Comparison of ENCODE assay signal across 8 cellular contexts in the genomic region with DNA sequence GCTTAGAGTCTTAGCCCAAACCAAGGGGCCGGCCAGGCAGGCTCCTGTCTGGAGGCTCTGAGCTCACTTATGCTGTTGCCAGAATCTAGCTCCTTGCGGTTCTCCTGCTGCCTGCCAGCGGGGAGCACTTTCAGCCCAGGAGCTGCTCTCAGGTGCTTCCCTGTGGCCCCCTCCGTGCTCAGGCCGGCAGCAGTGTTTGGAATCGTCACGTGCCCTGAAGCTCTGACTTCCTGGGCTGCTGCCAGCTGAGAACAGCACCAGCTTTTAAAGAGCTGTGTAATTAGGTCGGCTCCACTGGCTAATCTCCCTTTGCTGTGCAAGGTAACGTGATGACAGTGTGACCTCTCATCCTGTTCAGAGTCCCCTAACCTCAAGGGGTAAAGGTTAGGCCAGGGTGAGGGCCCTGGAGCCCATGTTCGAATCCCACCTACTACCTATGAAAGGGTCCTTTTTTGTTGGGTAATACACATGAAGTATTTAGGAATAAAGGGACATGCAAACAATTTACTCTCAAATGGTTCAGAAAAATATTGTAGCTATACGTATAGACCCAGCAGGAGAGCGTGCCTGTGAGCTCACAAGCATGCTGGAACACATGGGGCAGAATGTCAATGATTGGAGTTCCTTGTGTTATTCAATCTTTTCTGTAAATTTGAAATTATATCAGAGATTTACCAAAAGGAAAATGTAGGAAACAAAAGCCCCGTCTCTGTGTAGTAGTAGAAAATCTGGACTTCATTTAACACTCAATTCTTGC. TPM values are rescaled to one million over a fixed set of nuclear protein-coding genes. Genes with fewer than 3 reads are reported as not detected.
A peak's percentile ranks its signal among the peaks of the same experiment; 100 is the strongest.
DNase-seq lines count a peak whose midpoint lies in the region; ATAC-seq, FAIRE-seq and TF ChIP-seq lines count a peak whose summit lies in the region.

No MANE protein-coding gene starts in this region.

- no peak overlapping the region for H4K8ac ChIP-seq in mesendoderm (ENCODE audit: low read depth, low read length)

- H3K56ac ChIP-seq in mesendoderm (ENCODE audit: low read length): peak overlapping the region; percentile 3

- H4K5ac ChIP-seq in mesendoderm (ENCODE audit: low read length): no peak overlapping the region

- no peak for ATAC-seq in natural killer cell treated with Interleukin-12 subunit alpha and Interleukin-12 subunit beta and Interleukin-15 and Interleukin-18, amount 100 ng/mL, for 72 hours
- no peak for ATAC-seq in natural killer cell

- intact Hi-C loops in natural killer cell (cut with micrococcal nuclease): no loop called here
- intact Hi-C loops in activated T-helper 2 cell treated with anti-CD3 and anti-CD28 coated beads, Interferon-gamma antibody, Interleukin-2, Interleukin-4, amounts not matched to agents 10 μg/mL and 5 μg/mL and 100 μg/mL, durations not matched to agents 14 hours and 24 hours and 36 hours (cut with micrococcal nuclease): no loop called here

- H3K9ac ChIP-seq in mesendoderm (ENCODE audit: low read length): no peak overlapping the region

- no peaks in the 10 kb centered on the region for H3K79me2 ChIP-seq in mesendoderm (ENCODE audit: control insufficient read depth, insufficient read depth, low read length)

- no peak overlapping the region for H3K27ac Mint-ChIP-seq in natural killer cell treated with Interleukin-12 subunit alpha and Interleukin-12 subunit beta and Interleukin-15 and Interleukin-18, amount 100 ng/mL, for 72 hours
- no peak overlapping the region for H3K27ac Mint-ChIP-seq in natural killer cell
- H3K27ac Mint-ChIP-seq in activated T-helper 2 cell treated with anti-CD3 and anti-CD28 coated beads, Interferon-gamma antibody, Interleukin-2, Interleukin-4, amounts not matched to agents 10 μg/mL and 5 μg/mL and 100 μg/mL, durations not matched to agents 14 hours and 24 hours and 36 hours: no peak overlapping the region

- H2BK120ac ChIP-seq in mesendoderm (ENCODE audit: low read depth, low read length): no peak overlapping the region

- H3K23ac ChIP-seq in mesendoderm (ENCODE audit: low read length): no peak overlapping the region

- no peak overlapping the region for H2AK5ac ChIP-seq in mesendoderm (ENCODE audit: low read length)

- TF ChIP-seq CTCF in natural killer cell (IDR thresholded peaks at IDR 0.05) (no peak), bronchial epithelial cell (IDR thresholded peaks at IDR 0.05; ENCODE audit: insufficient read depth, low read length, severe bottlenecking) (no peak)

- H3K36me3 Mint-ChIP-seq in natural killer cell treated with Interleukin-12 subunit alpha and Interleukin-12 subunit beta and Interleukin-15 and Interleukin-18, amount 100 ng/mL, for 72 hours: no peaks in the 10 kb centered on the region
- H3K36me3 Mint-ChIP-seq in natural killer cell: no peaks in the 10 kb centered on the region
- peaks cover 29% of the 10 kb centered on the region for H3K36me3 Mint-ChIP-seq in activated T-helper 2 cell treated with anti-CD3 and anti-CD28 coated beads, Interferon-gamma antibody, Interleukin-2, Interleukin-4, amounts not matched to agents 10 μg/mL and 5 μg/mL and 100 μg/mL, durations not matched to agents 14 hours and 24 hours and 36 hours (ENCODE audit: low read depth)

- DNase-seq in natural killer cell treated with Interleukin-12 subunit alpha and Interleukin-12 subunit beta and Interleukin-15 and Interleukin-18, amount 100 ng/mL, for 72 hours (ENCODE audit: low spot score): peak; percentile 37
- DNase-seq in natural killer cell (no peak), NCI-H510A treated with DMSO at 0.1 percent for 48 hours (lab: John Stamatoyannopoulos, UW) (peak; percentile 86), bronchial epithelial cell (ENCODE audit: low read depth) (peak; percentile 44), mesendoderm (peak; percentile 84), GM12891 (ENCODE audit: insufficient read length, low spot score) (no peak), GM12892 (ENCODE audit: insufficient read length) (no peak)
- DNase-seq in activated T-helper 2 cell treated with anti-CD3 and anti-CD28 coated beads, Interferon-gamma antibody, Interleukin-2, Interleukin-4, amounts not matched to agents 10 μg/mL and 5 μg/mL and 100 μg/mL, durations not matched to agents 14 hours and 24 hours and 36 hours (ENCODE audit: low spot score): no peak

- no peak overlapping the region for H2BK5ac ChIP-seq in mesendoderm (ENCODE audit: low read length)

- peaks cover 0 to 5% of the 10 kb centered on the region in 2 donors for H3K4me1 Mint-ChIP-seq in natural killer cell treated with Interleukin-12 subunit alpha and Interleukin-12 subunit beta and Interleukin-15 and Interleukin-18, amount 100 ng/mL, for 72 hours (ENCODE audit: low read depth in 2 of 2)
- H3K4me1 Mint-ChIP-seq in natural killer cell: no peaks in the 10 kb centered on the region
- H3K4me1 Mint-ChIP-seq in activated T-helper 2 cell treated with anti-CD3 and anti-CD28 coated beads, Interferon-gamma antibody, Interleukin-2, Interleukin-4, amounts not matched to agents 10 μg/mL and 5 μg/mL and 100 μg/mL, durations not matched to agents 14 hours and 24 hours and 36 hours (ENCODE audit: low read depth): peaks cover 47% of the 10 kb centered on the region

- H3K36me3 ChIP-seq in bronchial epithelial cell (ENCODE audit: control insufficient read depth, insufficient read depth, low read length): no peaks in the 10 kb centered on the region
- no peaks in the 10 kb centered on the region for H3K36me3 ChIP-seq in mesendoderm (ENCODE audit: control insufficient read depth, insufficient read depth, low read length)

- TF ChIP-seq POLR2A in GM12891 (IDR thresholded peaks at IDR 0.05; ENCODE audit: low read depth, low read length) (no peak), GM12892 (IDR thresholded peaks at IDR 0.05; ENCODE audit: low read depth, low read length) (no peak)

- H3K4me3 ChIP-seq in bronchial epithelial cell (ENCODE audit: low read depth, low read length): no peak overlapping the region
- no peak overlapping the region for H3K4me3 ChIP-seq in mesendoderm (ENCODE audit: low read length)

- no peak overlapping the region for H3K4ac ChIP-seq in mesendoderm (ENCODE audit: low read depth, low read length)

- H2BK15ac ChIP-seq in mesendoderm (replicated peaks; ENCODE audit: low read depth): no peak overlapping the region

- H3K27me3 ChIP-seq in bronchial epithelial cell (ENCODE audit: control insufficient read depth, insufficient read depth, low read length) (no peaks in the 10 kb centered on the region), mesendoderm (ENCODE audit: insufficient read depth, low read length, poor library complexity) (no peaks in the 10 kb centered on the region)

- no CpG with 5 or more reads among the region's 13 CpGs for WGBS in mesendoderm (ENCODE audit: extremely low coverage, insufficient coverage, low lambda C conversion rate)

- no peak overlapping the region for H3K4me3 Mint-ChIP-seq in natural killer cell treated with Interleukin-12 subunit alpha and Interleukin-12 subunit beta and Interleukin-15 and Interleukin-18, amount 100 ng/mL, for 72 hours
- no peak overlapping the region for H3K4me3 Mint-ChIP-seq in natural killer cell
- H3K4me3 Mint-ChIP-seq in activated T-helper 2 cell treated with anti-CD3 and anti-CD28 coated beads, Interferon-gamma antibody, Interleukin-2, Interleukin-4, amounts not matched to agents 10 μg/mL and 5 μg/mL and 100 μg/mL, durations not matched to agents 14 hours and 24 hours and 36 hours (ENCODE audit: low read depth): no peak overlapping the region

- no peaks in the 10 kb centered on the region for H3K79me1 ChIP-seq in mesendoderm (ENCODE audit: low read length)

- H3K27me3 Mint-ChIP-seq in natural killer cell treated with Interleukin-12 subunit alpha and Interleukin-12 subunit beta and Interleukin-15 and Interleukin-18, amount 100 ng/mL, for 72 hours: no peaks in the 10 kb centered on the region
- H3K27me3 Mint-ChIP-seq in natural killer cell (ENCODE audit: low read depth in 2 of 2): no peaks in the 10 kb centered on the region
- no peaks in the 10 kb centered on the region for H3K27me3 Mint-ChIP-seq in activated T-helper 2 cell treated with anti-CD3 and anti-CD28 coated beads, Interferon-gamma antibody, Interleukin-2, Interleukin-4, amounts not matched to agents 10 μg/mL and 5 μg/mL and 100 μg/mL, durations not matched to agents 14 hours and 24 hours and 36 hours (ENCODE audit: low read depth)

- no peak overlapping the region for H3K4me2 ChIP-seq in mesendoderm (ENCODE audit: low read length)

- no peak overlapping the region for H3K27ac ChIP-seq in mesendoderm (ENCODE audit: low read depth, low read length)

- no peak overlapping the region for H3K18ac ChIP-seq in mesendoderm (ENCODE audit: low read length)

- H3K4me1 ChIP-seq in mesendoderm (ENCODE audit: control insufficient read depth, low read depth, low read length): peaks cover 5% of the 10 kb centered on the region

- H3K9me3 Mint-ChIP-seq in natural killer cell treated with Interleukin-12 subunit alpha and Interleukin-12 subunit beta and Interleukin-15 and Interleukin-18, amount 100 ng/mL, for 72 hours: no peaks in the 10 kb centered on the region
- no peaks in the 10 kb centered on the region for H3K9me3 Mint-ChIP-seq in natural killer cell
- no peaks in the 10 kb centered on the region for H3K9me3 Mint-ChIP-seq in activated T-helper 2 cell treated with anti-CD3 and anti-CD28 coated beads, Interferon-gamma antibody, Interleukin-2, Interleukin-4, amounts not matched to agents 10 μg/mL and 5 μg/mL and 100 μg/mL, durations not matched to agents 14 hours and 24 hours and 36 hours

- FAIRE-seq in bronchial epithelial cell (lab: Jason Lieb, UNC) (no peak), GM12891 (lab: Jason Lieb, UNC) (no peak), GM12892 (lab: Jason Lieb, UNC) (no peak)

RNA-seq across cellular contexts. Expression of gene ZNF862, which starts 16.6 kb away (rescaled TPM):
- 10 to 100 TPM; 18.8 to 19.1 TPM for total RNA-seq in natural killer cell treated with Interleukin-12 subunit alpha and Interleukin-12 subunit beta and Interleukin-15 and Interleukin-18, amount 100 ng/mL, for 72 hours
- total RNA-seq in natural killer cell (10 to 100 TPM; 21.4 to 28.9 (median 21.7) TPM), bronchial epithelial cell (5.0 and 8.7 TPM in 2 replicates)
- 0.20 TPM for polyA plus RNA-seq in mesendoderm (2013, experiment 1 of 2)
- 0.42 TPM for polyA plus RNA-seq in mesendoderm (2013, experiment 2 of 2)
- 6.3 TPM for polyA plus RNA-seq in GM12891 (2012; ENCODE audit: low read depth, missing spikeins)
- 4.6 TPM for polyA plus RNA-seq in GM12892 (2012; ENCODE audit: missing spikeins)
- 14.6 and 16.4 TPM in 2 replicates for total RNA-seq in activated T-helper 2 cell treated with anti-CD3 and anti-CD28 coated beads, Interferon-gamma antibody, Interleukin-2, Interleukin-4, amounts not matched to agents 10 μg/mL and 5 μg/mL and 100 μg/mL, durations not matched to agents 14 hours and 24 hours and 36 hours

RNA-seq across cellular contexts. Expression of gene ATP6V0E2, which starts 19.0 kb away (rescaled TPM):
- 10 to 100 TPM; 32.6 to 64.3 TPM for total RNA-seq in natural killer cell treated with Interleukin-12 subunit alpha and Interleukin-12 subunit beta and Interleukin-15 and Interleukin-18, amount 100 ng/mL, for 72 hours
- 10 to 100 TPM; 23.2 to 39.4 (median 34.9) TPM for total RNA-seq in natural killer cell
- total RNA-seq in bronchial epithelial cell: 1.6 and 2.6 TPM in 2 replicates
- 10.4 TPM for polyA plus RNA-seq in mesendoderm (2013, experiment 1 of 2)
- polyA plus RNA-seq in mesendoderm (2013, experiment 2 of 2): 9.8 TPM
- polyA plus RNA-seq in GM12891 (2012; ENCODE audit: low read depth, missing spikeins): 16.8 TPM
- 10.5 TPM for polyA plus RNA-seq in GM12892 (2012; ENCODE audit: missing spikeins)
- 50.2 and 54.3 TPM in 2 replicates for total RNA-seq in activated T-helper 2 cell treated with anti-CD3 and anti-CD28 coated beads, Interferon-gamma antibody, Interleukin-2, Interleukin-4, amounts not matched to agents 10 μg/mL and 5 μg/mL and 100 μg/mL, durations not matched to agents 14 hours and 24 hours and 36 hours

Comparison
In these comparisons a context has a peak if more than half of its experiments do, and no peak if none do; other contexts are left out.
1. DNase-seq: peak in natural killer cell treated with Interleukin-12 subunit alpha and Interleukin-12 subunit beta and Interleukin-15 and Interleukin-18, amount 100 ng/mL, for 72 hours (single experiment), NCI-H510A treated with DMSO at 0.1 percent for 48 hours (single experiment), bronchial epithelial cell (single experiment) and mesendoderm (single experiment); none in natural killer cell (single experiment), GM12891 (single experiment), GM12892 (single experiment) and activated T-helper 2 cell treated with anti-CD3 and anti-CD28 coated beads, Interferon-gamma antibody, Interleukin-2, Interleukin-4, amounts not matched to agents 10 μg/mL and 5 μg/mL and 100 μg/mL, durations not matched to agents 14 hours and 24 hours and 36 hours (single experiment).